ENCODE assay signal across 11 cellular contexts in genomic region chr1:94240822-94241221, GRCh38. TPM values are rescaled to one million over a fixed set of nuclear protein-coding genes. Genes with fewer than 3 reads are reported as not detected.
A peak's percentile ranks its signal among the peaks of the same experiment; 100 is the strongest.
DNase-seq lines count a peak whose midpoint lies in the region; ATAC-seq and TF ChIP-seq lines count a peak whose summit lies in the region.
"Had no signal": no experiment of that assay in that cellular context is flagged by ENCODE, and none has a peak within 500 bp of the region (broad histone marks: within the 10 kb centered on the region; RNA-seq: fewer than 3 reads in every experiment).

No MANE protein-coding gene starts in this region.

- peaks cover 13% of the 10 kb centered on the region for H3K9me3 Mint-ChIP-seq in activated T-helper 2 cell treated with anti-CD3 and anti-CD28 coated beads, Interferon-gamma antibody, Interleukin-2, Interleukin-4, amounts not matched to agents 10 μg/mL and 5 μg/mL and 100 μg/mL, durations not matched to agents 14 hours and 24 hours and 36 hours

- peaks cover 6% of the 10 kb centered on the region for H3K36me3 ChIP-seq in left ventricle myocardium inferior

- intact Hi-C loops in left ventricle myocardium inferior (cut with micrococcal nuclease) (no loop called here), left cardiac atrium (cut with DNase I) (loop anchor here in 1 of 2 donors (5.0 kb wide), 1 partner anchor 179 kb away; no protein-coding TSS in a partner anchor)
- intact Hi-C loops in activated T-helper 2 cell treated with anti-CD3 and anti-CD28 coated beads, Interferon-gamma antibody, Interleukin-2, Interleukin-4, amounts not matched to agents 10 μg/mL and 5 μg/mL and 100 μg/mL, durations not matched to agents 14 hours and 24 hours and 36 hours (cut with micrococcal nuclease) = no loop called here

- peaks cover 52% of the 10 kb centered on the region for H3K4me1 ChIP-seq in left ventricle myocardium inferior

- TF ChIP-seq CTCF in left ventricle myocardium inferior (IDR thresholded peaks at IDR 0.05; ENCODE audit: borderline replicate concordance) = peak; percentile 52

- peaks cover 81% of the 10 kb centered on the region for H3K27me3 Mint-ChIP-seq in activated T-helper 2 cell treated with anti-CD3 and anti-CD28 coated beads, Interferon-gamma antibody, Interleukin-2, Interleukin-4, amounts not matched to agents 10 μg/mL and 5 μg/mL and 100 μg/mL, durations not matched to agents 14 hours and 24 hours and 36 hours (ENCODE audit: low read depth)

- H3K27ac Mint-ChIP-seq in activated T-helper 2 cell treated with anti-CD3 and anti-CD28 coated beads, Interferon-gamma antibody, Interleukin-2, Interleukin-4, amounts not matched to agents 10 μg/mL and 5 μg/mL and 100 μg/mL, durations not matched to agents 14 hours and 24 hours and 36 hours = no peak overlapping the region
- H3K27ac Mint-ChIP-seq: activated CD4-positive, alpha-beta memory T cell treated with anti-CD3 and anti-CD28 coated beads, Interleukin-2, amount 10 ng/mL, durations not matched to agents 7 days and 5 days; CD14-positive monocyte had no signal

- peaks cover 13% of the 10 kb centered on the region for H3K4me1 Mint-ChIP-seq in activated T-helper 2 cell treated with anti-CD3 and anti-CD28 coated beads, Interferon-gamma antibody, Interleukin-2, Interleukin-4, amounts not matched to agents 10 μg/mL and 5 μg/mL and 100 μg/mL, durations not matched to agents 14 hours and 24 hours and 36 hours (ENCODE audit: low read depth)

- H3K27me3 ChIP-seq in left ventricle myocardium inferior (ENCODE audit: low read depth) = no peaks in the 10 kb centered on the region
- H3K27me3 ChIP-seq: body of pancreas had no signal

- DNase-seq in left ventricle myocardium inferior (no peak), left cardiac atrium (no peak), NCI-H748 (lab: John Stamatoyannopoulos, UW; ENCODE audit: unreplicated experiment) (peak; percentile 30), epithelial cell of prostate (ENCODE audit: low read depth, low spot score) (no peak), NCI-H2171 (lab: John Stamatoyannopoulos, UW) (no peak)
- no peak for DNase-seq in activated T-helper 2 cell treated with anti-CD3 and anti-CD28 coated beads, Interferon-gamma antibody, Interleukin-2, Interleukin-4, amounts not matched to agents 10 μg/mL and 5 μg/mL and 100 μg/mL, durations not matched to agents 14 hours and 24 hours and 36 hours (ENCODE audit: low spot score)
- DNase-seq: activated CD4-positive, alpha-beta memory T cell treated with anti-CD3 and anti-CD28 coated beads, Interleukin-2, amount 10 ng/mL, durations not matched to agents 7 days and 5 days; body of pancreas had no signal

- no peak overlapping the region for H3K4me3 Mint-ChIP-seq in activated T-helper 2 cell treated with anti-CD3 and anti-CD28 coated beads, Interferon-gamma antibody, Interleukin-2, Interleukin-4, amounts not matched to agents 10 μg/mL and 5 μg/mL and 100 μg/mL, durations not matched to agents 14 hours and 24 hours and 36 hours (ENCODE audit: low read depth)
- H3K4me3 Mint-ChIP-seq: activated CD4-positive, alpha-beta memory T cell treated with anti-CD3 and anti-CD28 coated beads, Interleukin-2, amount 10 ng/mL, durations not matched to agents 7 days and 5 days had no signal

- H3K36me3 Mint-ChIP-seq in activated T-helper 2 cell treated with anti-CD3 and anti-CD28 coated beads, Interferon-gamma antibody, Interleukin-2, Interleukin-4, amounts not matched to agents 10 μg/mL and 5 μg/mL and 100 μg/mL, durations not matched to agents 14 hours and 24 hours and 36 hours (ENCODE audit: low read depth) = no peaks in the 10 kb centered on the region

- H3K9me3 ChIP-seq in left ventricle myocardium inferior (replicated peaks) = peaks cover 36% of the 10 kb centered on the region
- H3K9me3 ChIP-seq: body of pancreas had no signal

- no peak for ATAC-seq in left cardiac atrium
- ATAC-seq in HG03439 (IDR thresholded peaks at IDR 0.05; ENCODE audit: unreplicated experiment) = no peak
- no peak for ATAC-seq in HG03175 (IDR thresholded peaks at IDR 0.05; ENCODE audit: unreplicated experiment)
- ATAC-seq: body of pancreas had no signal

- no peak overlapping the region for H3K4me3 ChIP-seq in left ventricle myocardium inferior
- H3K4me3 ChIP-seq: body of pancreas had no signal

- H3K27ac ChIP-seq in left ventricle myocardium inferior (replicated peaks) (peak overlapping the region; percentile 9), epithelial cell of prostate (peak overlapping the region; percentile 72)
- H3K27ac ChIP-seq: body of pancreas had no signal

RNA-seq across cellular contexts. Expression of gene ARHGAP29, which starts 3.4 kb away (rescaled TPM):
- total RNA-seq in left ventricle myocardium inferior = 26.5 TPM
- 10 to 100 TPM; 29.4 to 38.9 TPM for total RNA-seq in left cardiac atrium
- 0.05 and 0.18 TPM in 2 replicates for total RNA-seq in activated T-helper 2 cell treated with anti-CD3 and anti-CD28 coated beads, Interferon-gamma antibody, Interleukin-2, Interleukin-4, amounts not matched to agents 10 μg/mL and 5 μg/mL and 100 μg/mL, durations not matched to agents 14 hours and 24 hours and 36 hours

Comparison
In these comparisons a context has a peak if more than half of its experiments do, and no peak if none do; other contexts are left out.
1. RNA of gene ARHGAP29, which starts 3.4 kb away (total RNA-seq): 29.4 to 38.9 TPM in left cardiac atrium and 26.5 TPM in left ventricle myocardium inferior (single experiment); 0.05 to 0.18 TPM in activated T-helper 2 cell treated with anti-CD3 and anti-CD28 coated beads, Interferon-gamma antibody, Interleukin-2, Interleukin-4, amounts not matched to agents 10 μg/mL and 5 μg/mL and 100 μg/mL, durations not matched to agents 14 hours and 24 hours and 36 hours; every median in the first group is over 10 times any median in the second.